8 cellular contexts compared by ENCODE assay signal in genomic region chr3:168094877-168095610, GRCh38. TPM values are rescaled to one million over a fixed set of nuclear protein-coding genes. Genes with fewer than 3 reads are reported as not detected.
DNase-seq lines count a peak whose midpoint lies in the region; ATAC-seq and TF ChIP-seq lines count a peak whose summit lies in the region.

No MANE protein-coding gene starts in this region.

- no peak for TF ChIP-seq CTCF in CD14-positive monocyte (IDR thresholded peaks at IDR 0.05)
- peak in 4 of 6 experiments; percentile 18 to 52 (median 34) for TF ChIP-seq CTCF in esophagus squamous epithelium (IDR thresholded peaks at IDR 0.05)

- H3K27me3 ChIP-seq in esophagus squamous epithelium, result no peaks in the 10 kb centered on the region
- H3K27me3 ChIP-seq in muscle layer of colon (ENCODE audit: control insufficient read depth in 1 of 2, insufficient read depth in 2 of 2, low read length in 2 of 2), result no peaks in the 10 kb centered on the region
- H3K27me3 ChIP-seq in subcutaneous abdominal adipose tissue (ENCODE audit: control insufficient read depth in 5 of 5, insufficient read depth in 4 of 5, low read length in 5 of 5), result no peaks in the 10 kb centered on the region

- H3K9me3 ChIP-seq in esophagus squamous epithelium (no peaks in the 10 kb centered on the region), muscle layer of colon (ENCODE audit: low read length) (no peaks in the 10 kb centered on the region), subcutaneous abdominal adipose tissue (ENCODE audit: control insufficient read depth in 5 of 5, low read length in 5 of 5) (no peaks in the 10 kb centered on the region)

- peaks cover 0 to 2% (median 0%) of the 10 kb centered on the region in 7 donors for H3K9me3 Mint-ChIP-seq in CD14-positive monocyte

- peak overlapping the region; percentile 83 to 93 for H3K4me3 Mint-ChIP-seq in CD14-positive monocyte

- H3K4me1 ChIP-seq in esophagus squamous epithelium (peaks cover 6 to 52% (median 24%) of the 10 kb centered on the region in 3 donors), muscle layer of colon (ENCODE audit: insufficient read depth, low read length) (peaks cover 41% of the 10 kb centered on the region), subcutaneous abdominal adipose tissue (ENCODE audit: control insufficient read depth in 5 of 5, insufficient read depth in 5 of 5, low read length in 5 of 5) (peaks cover 2 to 37% (median 29%) of the 10 kb centered on the region in 5 donors)

- intact Hi-C loops in CD14-positive monocyte (cut with micrococcal nuclease), result no loop called here
- intact Hi-C loops in esophagus squamous epithelium (cut with DNase I), result no loop called here

- DNase-seq in CD14-positive monocyte (ENCODE audit: low spot score) (peak; percentile 45), NCI-H2227 treated with DMSO at 0.1 percent for 48 hours (lab: John Stamatoyannopoulos, UW) (peak; percentile 53), activated T-cell treated with anti-CD3 and anti-CD28 coated beads for 24 hours (ENCODE audit: low read depth) (peak; percentile 2), esophagus squamous epithelium (lab: John Stamatoyannopoulos, UW) (peak; percentile 22)

- H3K4me3 ChIP-seq in esophagus squamous epithelium (peak overlapping the region; percentile 72 to 78 (median 74)), muscle layer of colon (ENCODE audit: low read depth in 1 of 2, low read length in 2 of 2) (peak overlapping the region; percentile 88 to 92), subcutaneous abdominal adipose tissue (ENCODE audit: low read depth in 1 of 5, low read length in 5 of 5) (peak overlapping the region; percentile 80 to 90 (median 86))

- peak; percentile 45 for ATAC-seq in GM18909 (IDR thresholded peaks at IDR 0.05; ENCODE audit: poor library complexity, unreplicated experiment)
- peak; percentile 35 for ATAC-seq in HG03095 (IDR thresholded peaks at IDR 0.05; ENCODE audit: unreplicated experiment)

- no peaks in the 10 kb centered on the region for H3K27me3 Mint-ChIP-seq in CD14-positive monocyte (ENCODE audit: low read depth in 3 of 3)

- TF ChIP-seq POLR2A in esophagus squamous epithelium (IDR thresholded peaks at IDR 0.05), result no peak

- H3K36me3 Mint-ChIP-seq in CD14-positive monocyte, result no peaks in the 10 kb centered on the region

- peak overlapping the region; percentile 76 to 93 (median 91) for H3K27ac Mint-ChIP-seq in CD14-positive monocyte

- H3K36me3 ChIP-seq in esophagus squamous epithelium (no peaks in the 10 kb centered on the region), muscle layer of colon (ENCODE audit: insufficient read depth, low read length) (no peaks in the 10 kb centered on the region), subcutaneous abdominal adipose tissue (ENCODE audit: control insufficient read depth in 5 of 5, insufficient read depth in 5 of 5, low read length in 5 of 5) (no peaks in the 10 kb centered on the region)

- H3K27ac ChIP-seq in esophagus squamous epithelium, result peak overlapping the region; percentile 90 to 95 (median 93)
- H3K27ac ChIP-seq in muscle layer of colon (ENCODE audit: low read depth, low read length), result peak overlapping the region; percentile 95
- H3K27ac ChIP-seq in subcutaneous abdominal adipose tissue (ENCODE audit: low read depth, low read length), result peak overlapping the region; percentile 91

- peak overlapping the region; percentile 77 for H3K9ac ChIP-seq in muscle layer of colon (ENCODE audit: low read length)
- H3K9ac ChIP-seq in subcutaneous abdominal adipose tissue (ENCODE audit: low read length in 5 of 5), result peak overlapping the region; percentile 45 to 90 (median 82)

- H3K4me1 Mint-ChIP-seq in CD14-positive monocyte, result peaks cover 37% of the 10 kb centered on the region

- 2% methylated on average over 8 to 15 of the region's 70 CpGs for WGBS in esophagus squamous epithelium, 2 donors

RNA-seq across cellular contexts. Expression of gene GOLIM4, which starts 0.7 kb away (rescaled TPM):
- polyA plus RNA-seq in CD14-positive monocyte, result 1 to 10 TPM; 3.5 to 5.8 TPM
- total RNA-seq in esophagus squamous epithelium, result 10 to 100 TPM in 3 of 4 donors, 1 to 10 TPM in 1; 9.1 to 29.6 (median 13.8) TPM

Comparison
In these comparisons a context has a peak if more than half of its experiments do, and no peak if none do; other contexts are left out.
1. Peak in every context shown above with its lines: DNase-seq, ATAC-seq, H3K4me3 ChIP-seq and H3K27ac ChIP-seq.
2. DNase-seq: peak in every context shown above with its lines; median percentile 53 in NCI-H2227 treated with DMSO at 0.1 percent for 48 hours; 45 in CD14-positive monocyte; 22 in esophagus squamous epithelium; 2 in activated T-cell treated with anti-CD3 and anti-CD28 coated beads for 24 hours.